In the genomic region with DNA sequence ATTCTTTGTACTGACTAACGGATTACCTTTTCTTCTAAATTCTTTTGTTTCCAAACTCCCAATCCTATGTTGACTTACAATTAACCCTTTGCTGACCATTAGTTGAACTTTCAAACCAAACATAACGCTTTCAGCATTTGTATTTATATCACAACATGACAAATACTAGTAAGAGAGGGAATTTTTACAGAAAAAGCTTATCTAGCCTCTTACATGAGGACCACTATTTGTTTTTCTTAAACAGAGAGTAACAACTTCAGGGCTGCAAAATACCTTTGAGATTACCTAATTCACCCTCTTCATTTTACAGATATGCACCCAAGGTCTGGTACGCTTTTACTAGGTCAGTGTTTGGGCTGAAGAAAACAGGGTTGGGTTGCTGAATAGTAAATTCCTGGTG, we compare ENCODE assay signal across 2 cellular contexts.
TF ChIP-seq lines count a peak whose summit lies in the region.

No MANE protein-coding gene starts in this region.

TF ChIP-seq in K562, 482 proteins besides CTCF, POLR2A, EP300 and RAD21:
- no peak for TF ChIP-seq ZNF780A (CRISPR knock-in tag; IDR thresholded peaks at IDR 0.05)
- TF ChIP-seq, protein P1, sequence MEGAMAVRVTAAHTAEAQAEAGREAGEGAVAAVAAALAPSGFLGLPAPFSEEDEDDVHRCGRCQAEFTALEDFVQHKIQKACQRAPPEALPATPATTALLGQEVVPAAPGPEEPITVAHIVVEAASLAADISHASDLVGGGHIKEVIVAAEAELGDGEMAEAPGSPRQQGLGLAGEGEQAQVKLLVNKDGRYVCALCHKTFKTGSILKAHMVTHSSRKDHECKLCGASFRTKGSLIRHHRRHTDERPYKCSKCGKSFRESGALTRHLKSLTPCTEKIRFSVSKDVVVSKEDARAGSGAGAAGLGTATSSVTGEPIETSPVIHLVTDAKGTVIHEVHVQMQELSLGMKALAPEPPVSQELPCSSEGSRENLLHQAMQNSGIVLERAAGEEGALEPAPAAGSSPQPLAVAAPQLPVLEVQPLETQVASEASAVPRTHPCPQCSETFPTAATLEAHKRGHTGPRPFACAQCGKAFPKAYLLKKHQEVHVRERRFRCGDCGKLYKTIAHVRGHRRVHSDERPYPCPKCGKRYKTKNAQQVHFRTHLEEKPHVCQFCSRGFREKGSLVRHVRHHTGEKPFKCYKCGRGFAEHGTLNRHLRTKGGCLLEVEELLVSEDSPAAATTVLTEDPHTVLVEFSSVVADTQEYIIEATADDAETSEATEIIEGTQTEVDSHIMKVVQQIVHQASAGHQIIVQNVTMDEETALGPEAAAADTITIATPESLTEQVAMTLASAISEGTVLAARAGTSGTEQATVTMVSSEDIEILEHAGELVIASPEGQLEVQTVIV (CRISPR knock-in tag; IDR thresholded peaks at IDR 0.05; ENCODE audit: borderline replicate concordance): no peak
- no peak for TF ChIP-seq DMBX1 (CRISPR knock-in tag; IDR thresholded peaks at IDR 0.05; ENCODE audit: borderline replicate concordance)
- no peak for TF ChIP-seq ZNF41 (CRISPR knock-in tag; conservative IDR thresholded peaks at IDR 0.05)
- no peak for TF ChIP-seq ZFP30 (CRISPR knock-in tag; IDR thresholded peaks at IDR 0.05; ENCODE audit: borderline replicate concordance)
- TF ChIP-seq ZSCAN29 (IDR thresholded peaks at IDR 0.05): no peak
- TF ChIP-seq, protein P2, sequence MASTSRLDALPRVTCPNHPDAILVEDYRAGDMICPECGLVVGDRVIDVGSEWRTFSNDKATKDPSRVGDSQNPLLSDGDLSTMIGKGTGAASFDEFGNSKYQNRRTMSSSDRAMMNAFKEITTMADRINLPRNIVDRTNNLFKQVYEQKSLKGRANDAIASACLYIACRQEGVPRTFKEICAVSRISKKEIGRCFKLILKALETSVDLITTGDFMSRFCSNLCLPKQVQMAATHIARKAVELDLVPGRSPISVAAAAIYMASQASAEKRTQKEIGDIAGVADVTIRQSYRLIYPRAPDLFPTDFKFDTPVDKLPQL (IDR thresholded peaks at IDR 0.05; ENCODE audit: extremely low read depth, insufficient read length): no peak
- TF ChIP-seq PTBP1 (IDR thresholded peaks at IDR 0.05; ENCODE audit: low read depth, low read length): no peak
- TF ChIP-seq BRD4 (IDR thresholded peaks at IDR 0.05): no peak
- no peak for TF ChIP-seq SAP30 (IDR thresholded peaks at IDR 0.05; ENCODE audit: borderline replicate concordance, insufficient read depth, low read depth, low read length, poor library complexity, severe bottlenecking)
- no peak for TF ChIP-seq SOX6 (IDR thresholded peaks at IDR 0.05)

TF ChIP-seq in HepG2, 621 proteins besides CTCF, POLR2A, EP300 and RAD21 (continues in another document):
- TF ChIP-seq BCL6 (CRISPR knock-in tag; IDR thresholded peaks at IDR 0.05) (peak; percentile 88), SUZ12 (IDR thresholded peaks at IDR 0.05; ENCODE audit: low read depth, low read length) (no peak), SOX6 (IDR thresholded peaks at IDR 0.05) (no peak), SOX6 (CRISPR knock-in tag; IDR thresholded peaks at IDR 0.05) (peak; percentile 67), REPIN1 (CRISPR knock-in tag; IDR thresholded peaks at IDR 0.05; ENCODE audit: borderline replicate concordance, low read depth) (no peak), RARG (CRISPR knock-in tag; IDR thresholded peaks at IDR 0.05; ENCODE audit: low read depth) (no peak), SRY (CRISPR knock-in tag; IDR thresholded peaks at IDR 0.05) (no peak), SAP130 (CRISPR knock-in tag; IDR thresholded peaks at IDR 0.05; ENCODE audit: low read depth) (peak; percentile 26; the same call in 1 of the 2 replicates), PHF21A (CRISPR knock-in tag; IDR thresholded peaks at IDR 0.05) (peak; percentile 37; the same call in 1 of the 2 replicates), NCOR1 (IDR thresholded peaks at IDR 0.05; ENCODE audit: borderline replicate concordance, low read length) (peak; percentile 33; the same call in 1 of the 2 replicates), HDAC1 (CRISPR knock-in tag; IDR thresholded peaks at IDR 0.05) (0 out of 2 replicates have a peak, but pooled peaks have one; percentile 23), FOXJ3 (CRISPR knock-in tag; IDR thresholded peaks at IDR 0.05; ENCODE audit: borderline replicate concordance) (0 out of 2 replicates have a peak, but pooled peaks have one; percentile 29), KDM3A (CRISPR knock-in tag; IDR thresholded peaks at IDR 0.05; ENCODE audit: low read depth) (no peak), GATAD2A (CRISPR knock-in tag; IDR thresholded peaks at IDR 0.05) (peak; percentile 84), SNAI1 (CRISPR knock-in tag; IDR thresholded peaks at IDR 0.05; ENCODE audit: borderline replicate concordance) (no peak), PPARG (CRISPR knock-in tag; conservative IDR thresholded peaks at IDR 0.05) (peak; percentile 44; the same call in 1 of the 2 replicates), TARDBP (CRISPR knock-in tag; IDR thresholded peaks at IDR 0.05) (peak; percentile 33; the same call in 1 of the 2 replicates), RARA (CRISPR knock-in tag; IDR thresholded peaks at IDR 0.05) (peak; percentile 54), AHR (CRISPR knock-in tag; IDR thresholded peaks at IDR 0.05) (no peak), ZFP82 (CRISPR knock-in tag; IDR thresholded peaks at IDR 0.05; ENCODE audit: borderline replicate concordance) (no peak), GATA4 (IDR thresholded peaks at IDR 0.05; ENCODE audit: borderline replicate concordance, low read depth) (no peak), NCOA2 (CRISPR knock-in tag; IDR thresholded peaks at IDR 0.05) (peak; percentile 32; the same call in 1 of the 2 replicates), CREM (IDR thresholded peaks at IDR 0.05) (peak; percentile 59; the same call in 1 of the 2 replicates), CREM (CRISPR knock-in tag; IDR thresholded peaks at IDR 0.05) (no peak), SOX5 (CRISPR knock-in tag; IDR thresholded peaks at IDR 0.05; ENCODE audit: borderline replicate concordance) (peak; percentile 53; the same call in 1 of the 2 replicates), HMG20A (CRISPR knock-in tag; IDR thresholded peaks at IDR 0.05; ENCODE audit: borderline replicate concordance) (0 out of 2 replicates have a peak, but pooled peaks have one; percentile 17), ZNF652 (CRISPR knock-in tag; IDR thresholded peaks at IDR 0.05; ENCODE audit: borderline replicate concordance, low read depth) (peak; percentile 99), ASH2L (IDR thresholded peaks at IDR 0.05; ENCODE audit: insufficient read length, low read depth, low read length) (peak; percentile 20), ZNF569 (CRISPR knock-in tag; IDR thresholded peaks at IDR 0.05; ENCODE audit: borderline replicate concordance) (no peak), WIZ (CRISPR knock-in tag; IDR thresholded peaks at IDR 0.05) (no peak), FOXA3 (CRISPR knock-in tag; IDR thresholded peaks at IDR 0.05) (peak; percentile 87), RCOR2 (CRISPR knock-in tag; IDR thresholded peaks at IDR 0.05) (peak; percentile 38; the same call in 1 of the 2 replicates)
- TF ChIP-seq, protein P3, sequence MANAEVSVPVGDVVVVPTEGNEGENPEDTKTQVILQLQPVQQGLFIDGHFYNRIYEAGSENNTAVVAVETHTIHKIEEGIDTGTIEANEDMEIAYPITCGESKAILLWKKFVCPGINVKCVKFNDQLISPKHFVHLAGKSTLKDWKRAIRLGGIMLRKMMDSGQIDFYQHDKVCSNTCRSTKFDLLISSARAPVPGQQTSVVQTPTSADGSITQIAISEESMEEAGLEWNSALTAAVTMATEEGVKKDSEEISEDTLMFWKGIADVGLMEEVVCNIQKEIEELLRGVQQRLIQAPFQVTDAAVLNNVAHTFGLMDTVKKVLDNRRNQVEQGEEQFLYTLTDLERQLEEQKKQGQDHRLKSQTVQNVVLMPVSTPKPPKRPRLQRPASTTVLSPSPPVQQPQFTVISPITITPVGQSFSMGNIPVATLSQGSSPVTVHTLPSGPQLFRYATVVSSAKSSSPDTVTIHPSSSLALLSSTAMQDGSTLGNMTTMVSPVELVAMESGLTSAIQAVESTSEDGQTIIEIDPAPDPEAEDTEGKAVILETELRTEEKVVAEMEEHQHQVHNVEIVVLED (CRISPR knock-in tag; IDR thresholded peaks at IDR 0.05; ENCODE audit: borderline replicate concordance): no peak
- TF ChIP-seq, protein P4, sequence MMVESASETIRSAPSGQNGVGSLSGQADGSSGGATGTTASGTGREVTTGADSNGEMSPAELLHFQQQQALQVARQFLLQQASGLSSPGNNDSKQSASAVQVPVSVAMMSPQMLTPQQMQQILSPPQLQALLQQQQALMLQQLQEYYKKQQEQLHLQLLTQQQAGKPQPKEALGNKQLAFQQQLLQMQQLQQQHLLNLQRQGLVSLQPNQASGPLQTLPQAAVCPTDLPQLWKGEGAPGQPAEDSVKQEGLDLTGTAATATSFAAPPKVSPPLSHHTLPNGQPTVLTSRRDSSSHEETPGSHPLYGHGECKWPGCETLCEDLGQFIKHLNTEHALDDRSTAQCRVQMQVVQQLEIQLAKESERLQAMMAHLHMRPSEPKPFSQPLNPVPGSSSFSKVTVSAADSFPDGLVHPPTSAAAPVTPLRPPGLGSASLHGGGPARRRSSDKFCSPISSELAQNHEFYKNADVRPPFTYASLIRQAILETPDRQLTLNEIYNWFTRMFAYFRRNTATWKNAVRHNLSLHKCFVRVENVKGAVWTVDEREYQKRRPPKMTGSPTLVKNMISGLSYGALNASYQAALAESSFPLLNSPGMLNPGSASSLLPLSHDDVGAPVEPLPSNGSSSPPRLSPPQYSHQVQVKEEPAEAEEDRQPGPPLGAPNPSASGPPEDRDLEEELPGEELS (CRISPR knock-in tag; IDR thresholded peaks at IDR 0.05): peak; percentile 60
- TF ChIP-seq, protein P5, sequence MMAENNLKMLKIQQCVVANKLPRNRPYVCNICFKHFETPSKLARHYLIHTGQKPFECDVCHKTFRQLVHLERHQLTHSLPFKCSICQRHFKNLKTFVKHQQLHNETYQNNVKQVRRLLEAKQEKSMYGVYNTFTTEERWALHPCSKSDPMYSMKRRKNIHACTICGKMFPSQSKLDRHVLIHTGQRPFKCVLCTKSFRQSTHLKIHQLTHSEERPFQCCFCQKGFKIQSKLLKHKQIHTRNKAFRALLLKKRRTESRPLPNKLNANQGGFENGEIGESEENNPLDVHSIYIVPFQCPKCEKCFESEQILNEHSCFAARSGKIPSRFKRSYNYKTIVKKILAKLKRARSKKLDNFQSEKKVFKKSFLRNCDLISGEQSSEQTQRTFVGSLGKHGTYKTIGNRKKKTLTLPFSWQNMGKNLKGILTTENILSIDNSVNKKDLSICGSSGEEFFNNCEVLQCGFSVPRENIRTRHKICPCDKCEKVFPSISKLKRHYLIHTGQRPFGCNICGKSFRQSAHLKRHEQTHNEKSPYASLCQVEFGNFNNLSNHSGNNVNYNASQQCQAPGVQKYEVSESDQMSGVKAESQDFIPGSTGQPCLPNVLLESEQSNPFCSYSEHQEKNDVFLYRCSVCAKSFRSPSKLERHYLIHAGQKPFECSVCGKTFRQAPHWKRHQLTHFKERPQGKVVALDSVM (CRISPR knock-in tag; IDR thresholded peaks at IDR 0.05): 0 out of 2 replicates have a peak, but pooled peaks have one; percentile 28
- TF ChIP-seq, protein P6, sequence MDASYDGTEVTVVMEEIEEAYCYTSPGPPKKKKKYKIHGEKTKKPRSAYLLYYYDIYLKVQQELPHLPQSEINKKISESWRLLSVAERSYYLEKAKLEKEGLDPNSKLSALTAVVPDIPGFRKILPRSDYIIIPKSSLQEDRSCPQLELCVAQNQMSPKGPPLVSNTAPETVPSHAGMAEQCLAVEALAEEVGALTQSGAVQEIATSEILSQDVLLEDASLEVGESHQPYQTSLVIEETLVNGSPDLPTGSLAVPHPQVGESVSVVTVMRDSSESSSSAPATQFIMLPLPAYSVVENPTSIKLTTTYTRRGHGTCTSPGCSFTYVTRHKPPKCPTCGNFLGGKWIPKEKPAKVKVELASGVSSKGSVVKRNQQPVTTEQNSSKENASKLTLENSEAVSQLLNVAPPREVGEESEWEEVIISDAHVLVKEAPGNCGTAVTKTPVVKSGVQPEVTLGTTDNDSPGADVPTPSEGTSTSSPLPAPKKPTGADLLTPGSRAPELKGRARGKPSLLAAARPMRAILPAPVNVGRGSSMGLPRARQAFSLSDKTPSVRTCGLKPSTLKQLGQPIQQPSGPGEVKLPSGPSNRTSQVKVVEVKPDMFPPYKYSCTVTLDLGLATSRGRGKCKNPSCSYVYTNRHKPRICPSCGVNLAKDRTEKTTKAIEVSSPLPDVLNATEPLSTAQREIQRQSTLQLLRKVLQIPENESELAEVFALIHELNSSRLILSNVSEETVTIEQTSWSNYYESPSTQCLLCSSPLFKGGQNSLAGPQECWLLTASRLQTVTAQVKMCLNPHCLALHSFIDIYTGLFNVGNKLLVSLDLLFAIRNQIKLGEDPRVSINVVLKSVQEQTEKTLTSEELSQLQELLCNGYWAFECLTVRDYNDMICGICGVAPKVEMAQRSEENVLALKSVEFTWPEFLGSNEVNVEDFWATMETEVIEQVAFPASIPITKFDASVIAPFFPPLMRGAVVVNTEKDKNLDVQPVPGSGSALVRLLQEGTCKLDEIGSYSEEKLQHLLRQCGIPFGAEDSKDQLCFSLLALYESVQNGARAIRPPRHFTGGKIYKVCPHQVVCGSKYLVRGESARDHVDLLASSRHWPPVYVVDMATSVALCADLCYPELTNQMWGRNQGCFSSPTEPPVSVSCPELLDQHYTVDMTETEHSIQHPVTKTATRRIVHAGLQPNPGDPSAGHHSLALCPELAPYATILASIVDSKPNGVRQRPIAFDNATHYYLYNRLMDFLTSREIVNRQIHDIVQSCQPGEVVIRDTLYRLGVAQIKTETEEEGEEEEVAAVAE (CRISPR knock-in tag; IDR thresholded peaks at IDR 0.05; ENCODE audit: borderline replicate concordance): no peak
- TF ChIP-seq, protein P7, sequence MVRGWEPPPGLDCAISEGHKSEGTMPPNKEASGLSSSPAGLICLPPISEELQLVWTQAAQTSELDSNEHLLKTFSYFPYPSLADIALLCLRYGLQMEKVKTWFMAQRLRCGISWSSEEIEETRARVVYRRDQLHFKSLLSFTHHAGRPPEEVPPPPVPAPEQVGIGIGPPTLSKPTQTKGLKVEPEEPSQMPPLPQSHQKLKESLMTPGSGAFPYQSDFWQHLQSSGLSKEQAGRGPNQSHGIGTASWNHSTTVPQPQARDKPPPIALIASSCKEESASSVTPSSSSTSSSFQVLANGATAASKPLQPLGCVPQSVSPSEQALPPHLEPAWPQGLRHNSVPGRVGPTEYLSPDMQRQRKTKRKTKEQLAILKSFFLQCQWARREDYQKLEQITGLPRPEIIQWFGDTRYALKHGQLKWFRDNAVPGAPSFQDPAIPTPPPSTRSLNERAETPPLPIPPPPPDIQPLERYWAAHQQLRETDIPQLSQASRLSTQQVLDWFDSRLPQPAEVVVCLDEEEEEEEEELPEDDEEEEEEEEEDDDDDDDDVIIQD (CRISPR knock-in tag; IDR thresholded peaks at IDR 0.05; ENCODE audit: low read depth): 0 out of 2 replicates have a peak, but pooled peaks have one; percentile 17
- TF ChIP-seq, protein P8, sequence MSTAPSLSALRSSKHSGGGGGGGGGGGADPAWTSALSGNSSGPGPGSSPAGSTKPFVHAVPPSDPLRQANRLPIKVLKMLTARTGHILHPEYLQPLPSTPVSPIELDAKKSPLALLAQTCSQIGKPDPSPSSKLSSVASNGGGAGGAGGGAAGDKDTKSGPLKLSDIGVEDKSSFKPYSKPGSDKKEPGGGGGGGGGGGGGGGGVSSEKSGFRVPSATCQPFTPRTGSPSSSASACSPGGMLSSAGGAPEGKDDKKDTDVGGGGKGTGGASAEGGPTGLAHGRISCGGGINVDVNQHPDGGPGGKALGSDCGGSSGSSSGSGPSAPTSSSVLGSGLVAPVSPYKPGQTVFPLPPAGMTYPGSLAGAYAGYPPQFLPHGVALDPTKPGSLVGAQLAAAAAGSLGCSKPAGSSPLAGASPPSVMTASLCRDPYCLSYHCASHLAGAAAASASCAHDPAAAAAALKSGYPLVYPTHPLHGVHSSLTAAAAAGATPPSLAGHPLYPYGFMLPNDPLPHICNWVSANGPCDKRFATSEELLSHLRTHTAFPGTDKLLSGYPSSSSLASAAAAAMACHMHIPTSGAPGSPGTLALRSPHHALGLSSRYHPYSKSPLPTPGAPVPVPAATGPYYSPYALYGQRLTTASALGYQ (CRISPR knock-in tag; IDR thresholded peaks at IDR 0.05): peak; percentile 73
